ENCODE assay signal across 30 cellular contexts in genomic region chr7:13563257-13563656, GRCh38.
"Had no signal": no experiment of that assay in that cellular context is flagged by ENCODE, and none has a peak within 500 bp of the region (broad histone marks: within the 10 kb centered on the region; RNA-seq: fewer than 3 reads in every experiment).

No MANE protein-coding gene starts in this region.

- H3K4me3 Mint-ChIP-seq: activated CD4-positive, alpha-beta T cell treated with anti-CD3 and anti-CD28 coated beads, Interleukin-2, amount 10 ng/mL, durations not matched to agents 7 days and 5 days; activated CD8-positive, alpha-beta T cell treated with anti-CD3 and anti-CD28 coated beads for 36 hours; activated naive CD4-positive, alpha-beta T cell treated with anti-CD3 and anti-CD28 coated beads, Interleukin-2, amount 10 ng/mL, durations not matched to agents 7 days and 5 days; activated T-cell treated with anti-CD3 and anti-CD28 coated beads, Interleukin-2, amount 50 U/mL, for 4 hours; brain; central memory CD8-positive, alpha-beta T cell; T-helper 17 cell; T-helper 2 cell treated with Interferon-gamma antibody and Interleukin-4, amounts not matched to agents 5 μg/mL and 100 μg/mL, for 36 hours had no signal

- DNase-seq: activated CD4-positive, alpha-beta T cell treated with anti-CD3 and anti-CD28 coated beads for 1 hour; activated CD4-positive, alpha-beta T cell treated with anti-CD3 and anti-CD28 coated beads for 4 hours; activated CD4-positive, alpha-beta T cell treated with anti-CD3 and anti-CD28 coated beads, Interleukin-2, amount 10 ng/mL, durations not matched to agents 7 days and 5 days; activated CD4-positive, alpha-beta T cell treated with anti-CD3 and anti-CD28 coated beads, Interleukin-2, amount 50 U/mL, for 48 hours; activated CD4-positive, CD25-positive, alpha-beta regulatory T cell; activated CD8-positive, alpha-beta memory T cell treated with anti-CD3 and anti-CD28 coated beads for 24 hours; activated CD8-positive, alpha-beta T cell treated with anti-CD3 and anti-CD28 coated beads for 36 hours; activated effector memory CD4-positive, alpha-beta T cell treated with anti-CD3 and anti-CD28 coated beads, Interleukin-2, amount 50 U/mL, for 16 hours; activated naive CD4-positive, alpha-beta T cell treated with anti-CD3 and anti-CD28 coated beads, Interleukin-2, amount 10 ng/mL, durations not matched to agents 7 days and 5 days; activated T-cell treated with anti-CD3 and anti-CD28 coated beads, Interleukin-2, amount 50 U/mL, for 4 hours; adrenal gland; amygdala; aorta; cortex of kidney; dermis blood vessel endothelial cell; effector CD4-positive, alpha-beta T cell; esophagus squamous epithelium; foreskin melanocyte; T-helper 1 cell; T-helper 17 cell; T1000 had no signal

- H3K27me3 Mint-ChIP-seq: activated CD4-positive, alpha-beta T cell treated with anti-CD3 and anti-CD28 coated beads, Interleukin-2, amount 10 ng/mL, durations not matched to agents 7 days and 5 days; activated CD8-positive, alpha-beta T cell treated with anti-CD3 and anti-CD28 coated beads for 36 hours; activated naive CD4-positive, alpha-beta T cell treated with anti-CD3 and anti-CD28 coated beads, Interleukin-2, amount 10 ng/mL, durations not matched to agents 7 days and 5 days; brain; central memory CD8-positive, alpha-beta T cell; T-helper 17 cell had no signal

- ATAC-seq: activated CD8-positive, alpha-beta T cell treated with anti-CD3 and anti-CD28 coated beads for 36 hours; activated naive CD4-positive, alpha-beta T cell treated with anti-CD3 and anti-CD28 coated beads, Interleukin-2, amount 50 U/mL, for 72 hours; activated T-cell treated with anti-CD3 and anti-CD28 coated beads, Interleukin-2, amount 50 U/mL, for 4 hours; gastroesophageal sphincter; T-helper 17 cell had no signal

- H3K4me3 ChIP-seq: adrenal gland, esophagus squamous epithelium, gastroesophageal sphincter, heart right ventricle, hepatocyte had no signal

- H3K4me1 Mint-ChIP-seq: activated CD4-positive, alpha-beta T cell treated with anti-CD3 and anti-CD28 coated beads, Interleukin-2, amount 10 ng/mL, durations not matched to agents 7 days and 5 days; activated naive CD4-positive, alpha-beta T cell treated with anti-CD3 and anti-CD28 coated beads, Interleukin-2, amount 10 ng/mL, durations not matched to agents 7 days and 5 days; brain; central memory CD8-positive, alpha-beta T cell had no signal

- H3K27ac ChIP-seq: adrenal gland, epithelial cell of prostate, esophagus squamous epithelium, gastroesophageal sphincter, heart right ventricle, hepatocyte had no signal

- H3K9me3 Mint-ChIP-seq: activated T-cell treated with anti-CD3 and anti-CD28 coated beads, Interleukin-2, amount 50 U/mL, for 4 hours; activated T-helper 2 cell treated with anti-CD3 and anti-CD28 coated beads, Interferon-gamma antibody, Interleukin-2, Interleukin-4, amounts not matched to agents 10 μg/mL and 5 μg/mL and 100 μg/mL, durations not matched to agents 14 hours and 24 hours and 36 hours; brain; central memory CD8-positive, alpha-beta T cell had no signal

- H3K36me3 Mint-ChIP-seq: activated naive CD4-positive, alpha-beta T cell treated with anti-CD3 and anti-CD28 coated beads, Interleukin-2, amount 10 ng/mL, durations not matched to agents 7 days and 5 days; activated naive CD4-positive, alpha-beta T cell treated with anti-CD3 and anti-CD28 coated beads, Interleukin-2, amount 50 U/mL, for 72 hours; brain had no signal

- H3K36me3 ChIP-seq: adrenal gland, esophagus squamous epithelium, gastroesophageal sphincter, heart right ventricle had no signal

- H3K27ac Mint-ChIP-seq: activated CD4-positive, alpha-beta T cell treated with anti-CD3 and anti-CD28 coated beads, Interleukin-2, amount 10 ng/mL, durations not matched to agents 7 days and 5 days; activated CD8-positive, alpha-beta T cell treated with anti-CD3 and anti-CD28 coated beads for 36 hours; activated naive CD4-positive, alpha-beta T cell treated with anti-CD3 and anti-CD28 coated beads, Interleukin-2, amount 10 ng/mL, durations not matched to agents 7 days and 5 days; activated naive CD4-positive, alpha-beta T cell treated with anti-CD3 and anti-CD28 coated beads, Interleukin-2, amount 50 U/mL, for 72 hours; activated T-helper 2 cell treated with anti-CD3 and anti-CD28 coated beads, Interferon-gamma antibody, Interleukin-2, Interleukin-4, amounts not matched to agents 10 μg/mL and 5 μg/mL and 100 μg/mL, durations not matched to agents 14 hours and 24 hours and 36 hours; brain; T-helper 17 cell; T-helper 2 cell treated with Interferon-gamma antibody and Interleukin-4, amounts not matched to agents 5 μg/mL and 100 μg/mL, for 36 hours had no signal

- H3K4me1 ChIP-seq: adrenal gland, esophagus squamous epithelium, gastroesophageal sphincter, heart right ventricle had no signal

- H3K27me3 ChIP-seq: adrenal gland, esophagus squamous epithelium, gastroesophageal sphincter, heart right ventricle, hepatocyte had no signal

- H3K9me3 ChIP-seq: adrenal gland, esophagus squamous epithelium, gastroesophageal sphincter had no signal
